20 cellular contexts compared by ENCODE assay signal in the genomic region with DNA sequence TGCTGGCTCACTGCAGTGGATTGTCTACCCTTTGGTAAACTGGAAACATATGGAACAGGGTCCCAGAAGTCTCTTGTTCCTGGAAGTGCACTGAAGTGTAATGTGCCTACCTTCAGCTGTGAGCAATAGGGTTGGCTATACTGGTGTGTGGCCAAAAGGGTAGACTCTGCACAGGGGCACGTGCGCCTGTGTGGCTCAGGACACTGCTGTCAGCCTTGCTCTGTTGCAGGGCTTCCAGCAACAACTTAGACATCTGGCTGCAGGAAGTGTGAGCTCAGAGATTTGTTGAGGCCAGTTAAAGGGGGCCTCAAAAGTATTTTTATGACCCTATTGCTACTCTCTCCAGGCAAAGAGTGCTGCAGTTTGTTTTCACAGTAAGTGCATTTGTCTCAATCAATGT. TPM values are rescaled to one million over a fixed set of nuclear protein-coding genes. Genes with fewer than 3 reads are reported as not detected.
A peak's percentile ranks its signal among the peaks of the same experiment; 100 is the strongest.
DNase-seq lines count a peak whose midpoint lies in the region; ATAC-seq, FAIRE-seq and TF ChIP-seq lines count a peak whose summit lies in the region.
"Had no signal": no experiment of that assay in that cellular context is flagged by ENCODE, and none has a peak within 500 bp of the region (broad histone marks: within the 10 kb centered on the region; RNA-seq: fewer than 3 reads in every experiment).

No MANE protein-coding gene starts in this region.

- H3K36me3 Mint-ChIP-seq in activated naive CD8-positive, alpha-beta T cell treated with anti-CD3 and anti-CD28 coated beads, Interleukin-2, amount 50 U/mL, for 24 hours (ENCODE audit: low read depth) = peaks cover 95% of the 10 kb centered on the region
- H3K36me3 Mint-ChIP-seq in activated naive CD8-positive, alpha-beta T cell treated with anti-CD3 and anti-CD28 coated beads for 36 hours = peaks cover 74% of the 10 kb centered on the region

- CTCF ChIA-PET in endothelial cell of umbilical vein (lab: Charles Lee) = interaction anchor here (1.1 to 1.7 kb wide), 3 partner anchors 15 to 137 kb away, joined by 3 to 4 read pairs (median 4); no protein-coding TSS in a partner anchor

- BruUV-seq in endothelial cell of umbilical vein (replicated peaks; lab: Mats Ljungman, UMichigan) = no TSS peak

- H3K4me2 ChIP-seq in endothelial cell of umbilical vein (ENCODE audit: insufficient read depth, low read length) = no peak overlapping the region

- dilution Hi-C loops in endothelial cell of umbilical vein (cut with MboI; ENCODE audit: extremely low pct_ligation_motif_present, low sequenced_read_pairs) = no loop called here

- H3K27ac ChIP-seq in endothelial cell of umbilical vein (ENCODE audit: insufficient read depth, low read depth, low read length) = no peak overlapping the region
- peak overlapping the region; percentile 83 to 84 for H3K27ac ChIP-seq in liver (ENCODE audit: low read depth in 1 of 2, low read length in 2 of 2)
- H3K27ac ChIP-seq in aorta (ENCODE audit: low read depth in 1 of 2, low read length in 2 of 2) = peak overlapping the region in 1 of 2 donors; percentile 65
- no peak overlapping the region for H3K27ac ChIP-seq in stomach
- H3K27ac ChIP-seq: C4-2B, SJSA1 had no signal

- ATAC-seq in activated naive CD8-positive, alpha-beta T cell treated with anti-CD3 and anti-CD28 coated beads, Interleukin-2, amount 50 U/mL, for 24 hours = no peak
- ATAC-seq in aorta (ENCODE audit: low FRiP score) = peak; percentile 17
- no peak for ATAC-seq in esophagus mucosa
- ATAC-seq: left colon had no signal

- H3K27me3 ChIP-seq in endothelial cell of umbilical vein (ENCODE audit: control insufficient read depth in 2 of 2, insufficient read depth in 2 of 2, low read length in 2 of 2) (no peaks in the 10 kb centered on the region), liver (ENCODE audit: control insufficient read depth in 4 of 4, insufficient read depth in 4 of 4, low read length in 3 of 4) (no peaks in the 10 kb centered on the region), aorta (ENCODE audit: control insufficient read depth in 1 of 2, insufficient read depth in 2 of 2, low read length in 1 of 2) (no peaks in the 10 kb centered on the region), stomach (no peaks in the 10 kb centered on the region)
- H3K27me3 ChIP-seq: SJSA1 had no signal

- no peaks in the 10 kb centered on the region for H4K20me1 ChIP-seq in endothelial cell of umbilical vein (replicated peaks; ENCODE audit: control insufficient read depth, extremely low read depth, insufficient read depth, low read length)

- H3K4me3 Mint-ChIP-seq in activated naive CD8-positive, alpha-beta T cell treated with anti-CD3 and anti-CD28 coated beads, Interleukin-2, amount 50 U/mL, for 24 hours = no peak overlapping the region
- no peak overlapping the region for H3K4me3 Mint-ChIP-seq in activated naive CD8-positive, alpha-beta T cell treated with anti-CD3 and anti-CD28 coated beads for 36 hours
- H3K4me3 Mint-ChIP-seq: activated T-helper 1 cell treated with anti-CD3 and anti-CD28 coated beads, Interleukin-12 subunit alpha, Interleukin-12 subunit beta, Interleukin-2, Interleukin-4 antibody, amounts not matched to agents 30 ng/mL and 10 ng/mL and 1 ng/mL, durations not matched to agents 14 hours and 24 hours and 36 hours; central memory CD8-positive, alpha-beta T cell had no signal

- peaks cover 25 to 44% of the 10 kb centered on the region in 2 experiments for H3K36me3 ChIP-seq in endothelial cell of umbilical vein (ENCODE audit: control insufficient read depth in 2 of 2, extremely low read depth in 1 of 2, insufficient read depth in 2 of 2, low read length in 2 of 2)
- H3K36me3 ChIP-seq in liver (ENCODE audit: control insufficient read depth in 4 of 4, insufficient read depth in 3 of 4, low read depth in 1 of 4, low read length in 3 of 4) = peaks cover 3 to 13% (median 6%) of the 10 kb centered on the region in 4 donors
- H3K36me3 ChIP-seq in aorta (ENCODE audit: control insufficient read depth in 1 of 2, insufficient read depth in 2 of 2, low read length in 1 of 2) = peaks cover 13 to 21% of the 10 kb centered on the region in 2 donors
- peaks cover 31 to 84% (median 77%) of the 10 kb centered on the region in 4 donors for H3K36me3 ChIP-seq in stomach

- H3K9me1 ChIP-seq in endothelial cell of umbilical vein (replicated peaks; ENCODE audit: control insufficient read depth, extremely low read depth, insufficient read depth, low read length) = no peaks in the 10 kb centered on the region

- H3K27me3 Mint-ChIP-seq in activated naive CD8-positive, alpha-beta T cell treated with anti-CD3 and anti-CD28 coated beads, Interleukin-2, amount 50 U/mL, for 24 hours = no peaks in the 10 kb centered on the region
- no peaks in the 10 kb centered on the region for H3K27me3 Mint-ChIP-seq in activated naive CD8-positive, alpha-beta T cell treated with anti-CD3 and anti-CD28 coated beads for 36 hours
- H3K27me3 Mint-ChIP-seq: central memory CD8-positive, alpha-beta T cell had no signal

- H3K4me1 Mint-ChIP-seq in activated naive CD8-positive, alpha-beta T cell treated with anti-CD3 and anti-CD28 coated beads, Interleukin-2, amount 50 U/mL, for 24 hours = peaks cover 63% of the 10 kb centered on the region
- H3K4me1 Mint-ChIP-seq in activated naive CD8-positive, alpha-beta T cell treated with anti-CD3 and anti-CD28 coated beads for 36 hours = peaks cover 50% of the 10 kb centered on the region

- H3K27ac Mint-ChIP-seq in activated naive CD8-positive, alpha-beta T cell treated with anti-CD3 and anti-CD28 coated beads, Interleukin-2, amount 50 U/mL, for 24 hours = peak overlapping the region; percentile 48
- no peak overlapping the region for H3K27ac Mint-ChIP-seq in activated naive CD8-positive, alpha-beta T cell treated with anti-CD3 and anti-CD28 coated beads for 36 hours

- TF ChIP-seq CTCF in endothelial cell of umbilical vein (IDR thresholded peaks at IDR 0.05; ENCODE audit: extremely low read depth in 1 of 2, insufficient read depth in 1 of 2, low read depth in 1 of 2, low read length in 2 of 2) = no peak
- no peak for TF ChIP-seq CTCF in liver (IDR thresholded peaks at IDR 0.05; ENCODE audit: low read depth, low read length, missing input control)
- no peak for TF ChIP-seq CTCF in stomach (IDR thresholded peaks at IDR 0.05)

- no peak for DNase-seq in activated naive CD8-positive, alpha-beta T cell treated with anti-CD3 and anti-CD28 coated beads, Interleukin-2, amount 50 U/mL, for 24 hours
- no peak for DNase-seq in activated naive CD8-positive, alpha-beta T cell treated with anti-CD3 and anti-CD28 coated beads for 36 hours
- DNase-seq in endothelial cell of umbilical vein (ENCODE audit: low read depth, low spot score) (peak; percentile 41), aorta (no peak), UCSD-AML1 (lab: John Stamatoyannopoulos, UW; ENCODE audit: unreplicated experiment) (no peak), stomach (no peak)
- DNase-seq: activated CD8-positive, alpha-beta memory T cell treated with anti-CD3 and anti-CD28 coated beads for 24 hours; DMS153; left colon; NCI-H1417; NCI-H748 treated with DMSO at 0.1 percent for 48 hours; OCI-M1; T-helper 2 cell had no signal

- no peak overlapping the region for H3K4me3 ChIP-seq in endothelial cell of umbilical vein (replicated peaks in 1 of 3; ENCODE audit: insufficient read depth in 1 of 3, low read depth in 1 of 3, low read length in 3 of 3)
- no peak overlapping the region for H3K4me3 ChIP-seq in liver (ENCODE audit: low read depth in 1 of 3, low read length in 3 of 3)
- no peak overlapping the region for H3K4me3 ChIP-seq in aorta (ENCODE audit: low read length in 2 of 2)
- no peak overlapping the region for H3K4me3 ChIP-seq in stomach
- H3K4me3 ChIP-seq: SJSA1 had no signal

- no peaks in the 10 kb centered on the region for H3K9me3 Mint-ChIP-seq in activated naive CD8-positive, alpha-beta T cell treated with anti-CD3 and anti-CD28 coated beads, Interleukin-2, amount 50 U/mL, for 24 hours
- H3K9me3 Mint-ChIP-seq in activated naive CD8-positive, alpha-beta T cell treated with anti-CD3 and anti-CD28 coated beads for 36 hours = no peaks in the 10 kb centered on the region
- H3K9me3 Mint-ChIP-seq: activated T-helper 1 cell treated with anti-CD3 and anti-CD28 coated beads, Interleukin-12 subunit alpha, Interleukin-12 subunit beta, Interleukin-2, Interleukin-4 antibody, amounts not matched to agents 30 ng/mL and 10 ng/mL and 1 ng/mL, durations not matched to agents 14 hours and 24 hours and 36 hours; central memory CD8-positive, alpha-beta T cell had no signal

- TF ChIP-seq POLR2A in endothelial cell of umbilical vein (IDR thresholded peaks at IDR 0.05; ENCODE audit: low read depth, low read length) (no peak), stomach (IDR thresholded peaks at IDR 0.05) (no peak)

- no peak for FAIRE-seq in endothelial cell of umbilical vein (lab: Jason Lieb, UNC)
- FAIRE-seq: GM12892 had no signal

- H3K9ac ChIP-seq in endothelial cell of umbilical vein (replicated peaks; ENCODE audit: extremely low read depth, insufficient read depth, low read length) (no peak overlapping the region), liver (ENCODE audit: low read depth in 1 of 2, low read length in 2 of 2) (no peak overlapping the region)

- intact Hi-C loops in endothelial cell of umbilical vein (cut with micrococcal nuclease) (no loop called here), aorta (cut with DNase I) (loop anchor here in 1 of 2 donors (5.0 kb wide), 1 partner anchor 115 kb away; no protein-coding TSS in a partner anchor), stomach (cut with DNase I; ENCODE audit: low total_unique reads) (no loop called here)

- H3K9me3 ChIP-seq in endothelial cell of umbilical vein (replicated peaks; ENCODE audit: control insufficient read depth, insufficient read depth, low read length) = no peaks in the 10 kb centered on the region
- no peaks in the 10 kb centered on the region for H3K9me3 ChIP-seq in liver (ENCODE audit: control insufficient read depth in 4 of 4, low read length in 3 of 4)
- no peaks in the 10 kb centered on the region for H3K9me3 ChIP-seq in aorta (ENCODE audit: control insufficient read depth, low read length)
- no peaks in the 10 kb centered on the region for H3K9me3 ChIP-seq in stomach
- H3K9me3 ChIP-seq: SJSA1 had no signal

- WGBS in liver = 44% methylated on average over 2 of the region's 2 CpGs
- 19 to 30% methylated on average over 2 of the region's 2 CpGs for WGBS in aorta, 2 donors
- 85 to 97% (median 92%) methylated on average over 2 of the region's 2 CpGs for WGBS in stomach, 5 donors

- H2AFZ ChIP-seq in endothelial cell of umbilical vein (ENCODE audit: low read depth, low read length) = no peak overlapping the region

- TF ChIP-seq EP300 in stomach (IDR thresholded peaks at IDR 0.05) = no peak

- TF ChIP-seq RAD21 in liver (IDR thresholded peaks at IDR 0.05) = no peak

- H3K4me1 ChIP-seq in endothelial cell of umbilical vein (ENCODE audit: control insufficient read depth, extremely low read depth, insufficient read depth, low read length) (peaks cover 10% of the 10 kb centered on the region), liver (ENCODE audit: control insufficient read depth in 4 of 4, insufficient read depth in 4 of 4, low read length in 3 of 4) (peaks cover 15 to 62% (median 39%) of the 10 kb centered on the region in 4 donors), aorta (ENCODE audit: control insufficient read depth in 1 of 2, insufficient read depth in 2 of 2, low read length in 2 of 2) (peaks cover 4 to 7% of the 10 kb centered on the region in 2 donors), stomach (peaks cover 3 to 47% (median 18%) of the 10 kb centered on the region in 4 donors)

- POLR2A ChIA-PET in endothelial cell of umbilical vein (lab: Charles Lee) = no interaction called here

- H3K79me2 ChIP-seq in endothelial cell of umbilical vein (ENCODE audit: control insufficient read depth, insufficient read depth, low read length) = peaks cover 41% of the 10 kb centered on the region

RNA-seq across cellular contexts. Expression of gene CTPS1, which starts 7.4 kb away (rescaled TPM):
- total RNA-seq in activated naive CD8-positive, alpha-beta T cell treated with anti-CD3 and anti-CD28 coated beads for 36 hours = 100 to 1,000 TPM; 139 TPM
- total RNA-seq in endothelial cell of umbilical vein = 63.8 and 65.8 TPM in 2 replicates
- 19.2 and 24.9 TPM in 2 replicates for polyA plus RNA-seq in endothelial cell of umbilical vein
- 30.0 and 40.4 TPM in 2 replicates for polyA plus RNA-seq in endothelial cell of umbilical vein (2011; cell fraction: cytosol; rRNA removed)
- 86.3 and 112 TPM in 2 replicates for polyA plus RNA-seq in endothelial cell of umbilical vein (2011; cell fraction: nucleus; rRNA removed)
- polyA plus RNA-seq in endothelial cell of umbilical vein (2012) = 45.4 and 52.0 TPM in 2 replicates
- 44.4 and 46.0 TPM in 2 replicates for polyA minus RNA-seq in endothelial cell of umbilical vein
- 49.9 TPM for polyA minus RNA-seq in endothelial cell of umbilical vein (2011; cell fraction: cytosol; rRNA and poly(A)+ RNA removed)
- 54.9 and 77.7 TPM in 2 replicates for polyA minus RNA-seq in endothelial cell of umbilical vein (2011; cell fraction: nucleus; rRNA and poly(A)+ RNA removed)
- 10 to 100 TPM; 13.6 to 46.9 TPM for total RNA-seq in liver
- 10 to 100 TPM; 14.6 to 25.0 TPM for polyA plus RNA-seq in liver
- 10 to 100 TPM; 29.9 to 60.6 TPM for total RNA-seq in aorta
- polyA plus RNA-seq in aorta = 10 to 100 TPM; 26.7 to 60.2 TPM
- total RNA-seq in stomach = 10 to 100 TPM; 14.0 to 45.5 (median 32.7) TPM
- 1 to 10 TPM; 6.4 to 9.8 (median 8.1) TPM for polyA plus RNA-seq in stomach
- total RNA-seq in esophagus mucosa = 24.0 TPM

RNA-seq across cellular contexts. Expression of gene SLFNL1, which starts 34.6 kb away (rescaled TPM):
- total RNA-seq in activated naive CD8-positive, alpha-beta T cell treated with anti-CD3 and anti-CD28 coated beads for 36 hours = under 1 TPM; 0.08 TPM
- 0.29 and 0.39 TPM in 2 replicates for total RNA-seq in endothelial cell of umbilical vein
- 0.14 and 0.25 TPM in 2 replicates for polyA plus RNA-seq in endothelial cell of umbilical vein
- 0.03 and 0.04 TPM in 2 replicates for polyA plus RNA-seq in endothelial cell of umbilical vein (2011; cell fraction: cytosol; rRNA removed)
- polyA plus RNA-seq in endothelial cell of umbilical vein (2011; cell fraction: nucleus; rRNA removed) = 0.63 and 0.84 TPM in 2 replicates
- 0.27 and 0.40 TPM in 2 replicates for polyA plus RNA-seq in endothelial cell of umbilical vein (2012)
- polyA minus RNA-seq in endothelial cell of umbilical vein = 0.34 and 0.45 TPM in 2 replicates
- not detected for polyA minus RNA-seq in endothelial cell of umbilical vein (2011; cell fraction: cytosol; rRNA and poly(A)+ RNA removed)
- 0.82 and 2.7 TPM in 2 replicates for polyA minus RNA-seq in endothelial cell of umbilical vein (2011; cell fraction: nucleus; rRNA and poly(A)+ RNA removed)
- total RNA-seq in liver = under 1 TPM; 0.09 to 0.67 TPM
- under 1 TPM; 0.02 to 0.68 TPM for polyA plus RNA-seq in liver
- total RNA-seq in aorta = 1 to 10 TPM in 1 of 2 donors, under 1 TPM in 1; 0.69 to 1.0 TPM
- polyA plus RNA-seq in aorta = under 1 TPM; 0.38 to 0.51 TPM
- total RNA-seq in stomach = 10 to 100 TPM in 1 of 5 donors, 1 to 10 TPM in 1, under 1 TPM in 1, not detected in 2; 0.73 to 10.5 (median 3.1) TPM
- polyA plus RNA-seq in stomach = under 1 TPM in 2 of 3 donors, not detected in 1; 0.25 to 0.31 TPM
- 0.08 TPM for total RNA-seq in esophagus mucosa

Comparison
In these comparisons a context has a peak if more than half of its experiments do, and no peak if none do; other contexts are left out.
1. H3K27ac ChIP-seq: peak in liver (2 of 2); none in endothelial cell of umbilical vein (single experiment) and stomach (0 of 5).